In genomic region chr1:83639785-83640184, GRCh38 we compare ENCODE assay signal across 1 cellular context.
TF ChIP-seq lines count a peak whose summit lies in the region.

No MANE protein-coding gene starts in this region.

TF ChIP-seq in H1, 55 proteins besides CTCF, POLR2A, EP300 and RAD21 (continued from another document):
- no peak for TF ChIP-seq SP1 (IDR thresholded peaks at IDR 0.05; ENCODE audit: low read depth, low read length)
- no peak for TF ChIP-seq SIRT6 (IDR thresholded peaks at IDR 0.05; ENCODE audit: low read length)
- no peak for TF ChIP-seq CHD1 (IDR thresholded peaks at IDR 0.05; ENCODE audit: low read depth, low read length)
- no peak for TF ChIP-seq KDM4A (IDR thresholded peaks at IDR 0.05; ENCODE audit: low read depth, low read length, severe bottlenecking)
